In the genomic region with DNA sequence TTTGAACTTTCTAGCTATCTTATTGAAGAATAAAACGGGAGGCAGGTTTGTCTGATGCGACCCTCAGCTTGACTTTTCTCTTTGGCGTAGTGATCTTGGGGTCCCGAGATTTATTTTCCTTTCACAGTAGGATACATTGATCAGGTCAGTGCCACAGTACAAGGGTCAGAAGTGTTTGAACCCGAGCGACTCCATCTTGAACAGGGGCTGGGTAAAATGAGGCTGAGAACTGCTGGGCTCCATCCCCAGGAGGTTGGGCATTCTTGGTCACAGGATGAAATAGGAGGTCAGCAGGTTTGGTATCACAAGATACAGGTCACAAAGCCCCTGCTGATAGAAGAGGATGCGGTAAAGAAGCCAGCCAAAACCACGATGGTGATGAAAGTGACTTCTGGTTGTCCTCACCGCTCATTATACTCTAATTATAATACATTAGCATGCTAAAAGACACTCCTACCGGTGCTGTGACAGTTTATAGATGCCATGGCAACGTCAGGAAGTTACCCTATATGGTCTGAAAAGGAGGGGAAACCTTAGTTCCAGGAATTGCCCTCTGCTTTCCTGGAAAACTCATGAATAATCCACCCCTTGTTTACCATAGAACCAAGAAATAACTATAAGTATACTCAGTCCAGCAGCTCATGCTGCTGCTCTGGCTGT, we compare ENCODE assay signal across 19 cellular contexts. TPM values are rescaled to one million over a fixed set of nuclear protein-coding genes. Genes with fewer than 3 reads are reported as not detected.
DNase-seq lines count a peak whose midpoint lies in the region; ATAC-seq and TF ChIP-seq lines count a peak whose summit lies in the region.
"Had no signal": no experiment of that assay in that cellular context is flagged by ENCODE, and none has a peak within 500 bp of the region (broad histone marks: within the 10 kb centered on the region; RNA-seq: fewer than 3 reads in every experiment).

No MANE protein-coding gene starts in this region.

- H3K4me3 ChIP-seq in DND-41 (ENCODE audit: low read depth in 1 of 2, low read length in 2 of 2): no peak overlapping the region
- H3K4me3 ChIP-seq: gastrocnemius medialis, lower lobe of right lung, right atrium auricular region, upper lobe of left lung had no signal

- no peak overlapping the region for H3K4me2 ChIP-seq in DND-41 (ENCODE audit: insufficient read depth, low read length)
- H3K4me2 ChIP-seq: KMS-11 had no signal

- ATAC-seq in activated CD8-positive, alpha-beta memory T cell treated with anti-CD3 and anti-CD28 coated beads, Interleukin-2, amount 10 ng/mL, durations not matched to agents 7 days and 5 days: no peak
- ATAC-seq in DND-41 (ENCODE audit: insufficient read depth, low read depth) (no peak), left cardiac atrium (no peak)
- no peak for ATAC-seq in activated CD8-positive, alpha-beta T cell treated with anti-CD3 and anti-CD28 coated beads, Interleukin-2, amount 10 ng/mL, durations not matched to agents 7 days and 5 days
- no peak for ATAC-seq in naive thymus-derived CD8-positive, alpha-beta T cell
- ATAC-seq: gastrocnemius medialis, lower lobe of right lung had no signal

- peaks cover 43% of the 10 kb centered on the region for H3K4me1 Mint-ChIP-seq in activated CD8-positive, alpha-beta memory T cell treated with anti-CD3 and anti-CD28 coated beads, Interleukin-2, amount 10 ng/mL, durations not matched to agents 7 days and 5 days
- peaks cover 46% of the 10 kb centered on the region for H3K4me1 Mint-ChIP-seq in activated CD8-positive, alpha-beta T cell treated with anti-CD3 and anti-CD28 coated beads, Interleukin-2, amount 10 ng/mL, durations not matched to agents 7 days and 5 days (ENCODE audit: low read depth)
- H3K4me1 Mint-ChIP-seq in naive thymus-derived CD8-positive, alpha-beta T cell: peaks cover 18 to 53% (median 46%) of the 10 kb centered on the region in 4 donors

- H3K79me2 ChIP-seq in DND-41 (ENCODE audit: insufficient read depth, low read length): peaks cover 36% of the 10 kb centered on the region

- peaks cover 10% of the 10 kb centered on the region for H3K36me3 ChIP-seq in DND-41 (ENCODE audit: insufficient read depth, low read length)
- H3K36me3 ChIP-seq: gastrocnemius medialis, right atrium auricular region had no signal

- no peaks in the 10 kb centered on the region for H3K9me3 ChIP-seq in DND-41 (ENCODE audit: insufficient read depth, low read length, severe bottlenecking)
- H3K9me3 ChIP-seq: gastrocnemius medialis, lower lobe of right lung, right atrium auricular region, upper lobe of left lung had no signal

- no peak for TF ChIP-seq CTCF in DND-41 (IDR thresholded peaks at IDR 0.05; ENCODE audit: borderline replicate concordance, extremely low read depth, low read length, poor library complexity, severe bottlenecking)

- no peak overlapping the region for H3K27ac ChIP-seq in DND-41 (ENCODE audit: low read length)
- H3K27ac ChIP-seq: gastrocnemius medialis, KMS-11, lower lobe of right lung, right atrium auricular region, upper lobe of left lung had no signal

- no peak overlapping the region for H2AFZ ChIP-seq in DND-41 (ENCODE audit: low read depth, low read length)

- intact Hi-C loops in left cardiac atrium (cut with DNase I): loop anchor here in 1 of 2 donors (5.0 kb wide), 1 partner anchor 32 kb away; no protein-coding TSS in a partner anchor

- no peaks in the 10 kb centered on the region for H3K27me3 ChIP-seq in DND-41 (ENCODE audit: insufficient read depth, low read length, poor library complexity)
- H3K27me3 ChIP-seq: gastrocnemius medialis, right atrium auricular region, upper lobe of left lung had no signal

- peak; percentile 66 for DNase-seq in activated CD8-positive, alpha-beta memory T cell treated with anti-CD3 and anti-CD28 coated beads, Interleukin-2, amount 10 ng/mL, durations not matched to agents 7 days and 5 days
- DNase-seq in activated CD8-positive, alpha-beta memory T cell treated with anti-CD3 and anti-CD28 coated beads for 24 hours: no peak
- DNase-seq in DND-41: peak; percentile 29
- DNase-seq in activated CD8-positive, alpha-beta T cell treated with anti-CD3 and anti-CD28 coated beads, Interleukin-2, amount 10 ng/mL, durations not matched to agents 7 days and 5 days: peak; percentile 61
- DNase-seq in naive thymus-derived CD8-positive, alpha-beta T cell: peak in 1 of 10 donors; percentile 23
- DNase-seq in SIG-M5 treated with dmso at 0.1 percent for 504 hours (lab: John Stamatoyannopoulos, UW; ENCODE audit: unreplicated experiment): no peak
- DNase-seq in left cardiac atrium: no peak
- no peak for DNase-seq in NCI-H82 treated with DMSO at 0.1 percent for 48 hours (lab: John Stamatoyannopoulos, UW; ENCODE audit: unreplicated experiment)
- DNase-seq: activated B cell treated with CpG ODN at 0.5 μM for 24 hours; Calu3; gastrocnemius medialis; GF-D8; lower lobe of right lung; NCI-H1694; stimulated activated CD4-positive, alpha-beta T cell treated with anti-CD3 and anti-CD28 coated beads, Interleukin-4, amount 100 ng/mL, for 1 hour; upper lobe of left lung had no signal

- H4K20me1 ChIP-seq in DND-41 (ENCODE audit: insufficient read depth, low read length): peaks cover 3% of the 10 kb centered on the region; the same call in 1 of the 2 replicates

- no peaks in the 10 kb centered on the region for H3K27me3 Mint-ChIP-seq in activated CD8-positive, alpha-beta memory T cell treated with anti-CD3 and anti-CD28 coated beads, Interleukin-2, amount 10 ng/mL, durations not matched to agents 7 days and 5 days
- H3K27me3 Mint-ChIP-seq in activated CD8-positive, alpha-beta T cell treated with anti-CD3 and anti-CD28 coated beads, Interleukin-2, amount 10 ng/mL, durations not matched to agents 7 days and 5 days (ENCODE audit: low read depth): no peaks in the 10 kb centered on the region
- no peaks in the 10 kb centered on the region for H3K27me3 Mint-ChIP-seq in naive thymus-derived CD8-positive, alpha-beta T cell
- H3K27me3 Mint-ChIP-seq: activated B cell treated with CpG ODN at 0.5 μM for 24 hours had no signal

- H3K9ac ChIP-seq in DND-41 (ENCODE audit: low read depth, low read length): no peak overlapping the region
- H3K9ac ChIP-seq: KMS-11 had no signal

- POLR2A ChIA-PET in activated CD8-positive, alpha-beta T cell treated with anti-CD3 and anti-CD28 coated beads, Interleukin-2, amount 10 ng/mL, durations not matched to agents 7 days and 5 days (lab: Charles Lee): no interaction called here
- POLR2A ChIA-PET in naive thymus-derived CD8-positive, alpha-beta T cell (lab: Charles Lee): interaction anchor here (1.2 kb wide), 2 partner anchors 52 to 148 kb away, joined by 3 to 7 read pairs; no protein-coding TSS in a partner anchor

- H3K9me3 Mint-ChIP-seq in activated CD8-positive, alpha-beta memory T cell treated with anti-CD3 and anti-CD28 coated beads, Interleukin-2, amount 10 ng/mL, durations not matched to agents 7 days and 5 days (ENCODE audit: low read depth): no peaks in the 10 kb centered on the region
- no peaks in the 10 kb centered on the region for H3K9me3 Mint-ChIP-seq in activated CD8-positive, alpha-beta T cell treated with anti-CD3 and anti-CD28 coated beads, Interleukin-2, amount 10 ng/mL, durations not matched to agents 7 days and 5 days (ENCODE audit: insufficient read depth)
- no peaks in the 10 kb centered on the region for H3K9me3 Mint-ChIP-seq in naive thymus-derived CD8-positive, alpha-beta T cell
- H3K9me3 Mint-ChIP-seq: activated B cell treated with CpG ODN at 0.5 μM for 24 hours had no signal

- CTCF ChIA-PET in activated CD8-positive, alpha-beta memory T cell treated with anti-CD3 and anti-CD28 coated beads, Interleukin-2, amount 10 ng/mL, durations not matched to agents 7 days and 5 days (lab: Charles Lee): interaction anchor here (1.5 to 1.7 kb wide), 2 partner anchors 25 to 147 kb away, joined by 3 read pairs; no protein-coding TSS in a partner anchor
- CTCF ChIA-PET in activated CD8-positive, alpha-beta T cell treated with anti-CD3 and anti-CD28 coated beads, Interleukin-2, amount 10 ng/mL, durations not matched to agents 7 days and 5 days (lab: Charles Lee): interaction anchor here (0.8 kb wide), 1 partner anchor 284 kb away, joined by 3 read pairs; no protein-coding TSS in a partner anchor

- H3K36me3 Mint-ChIP-seq in activated CD8-positive, alpha-beta memory T cell treated with anti-CD3 and anti-CD28 coated beads, Interleukin-2, amount 10 ng/mL, durations not matched to agents 7 days and 5 days: peaks cover 24% of the 10 kb centered on the region
- peaks cover 34% of the 10 kb centered on the region for H3K36me3 Mint-ChIP-seq in activated CD8-positive, alpha-beta T cell treated with anti-CD3 and anti-CD28 coated beads, Interleukin-2, amount 10 ng/mL, durations not matched to agents 7 days and 5 days (ENCODE audit: low read depth)
- peaks cover 0 to 49% (median 16%) of the 10 kb centered on the region in 3 donors for H3K36me3 Mint-ChIP-seq in naive thymus-derived CD8-positive, alpha-beta T cell

- H3K4me1 ChIP-seq in DND-41 (ENCODE audit: insufficient read depth, low read length): peaks cover 35% of the 10 kb centered on the region

- H3K4me3 Mint-ChIP-seq in activated CD8-positive, alpha-beta memory T cell treated with anti-CD3 and anti-CD28 coated beads, Interleukin-2, amount 10 ng/mL, durations not matched to agents 7 days and 5 days: no peak overlapping the region
- H3K4me3 Mint-ChIP-seq in activated CD8-positive, alpha-beta T cell treated with anti-CD3 and anti-CD28 coated beads, Interleukin-2, amount 10 ng/mL, durations not matched to agents 7 days and 5 days: peak overlapping the region; percentile 42
- H3K4me3 Mint-ChIP-seq in naive thymus-derived CD8-positive, alpha-beta T cell: peak overlapping the region in 3 of 10 donors; percentile 14 to 67 (median 43)
- H3K4me3 Mint-ChIP-seq: activated B cell treated with CpG ODN at 0.5 μM for 24 hours had no signal

- peak overlapping the region; percentile 81 for H3K27ac Mint-ChIP-seq in activated CD8-positive, alpha-beta memory T cell treated with anti-CD3 and anti-CD28 coated beads, Interleukin-2, amount 10 ng/mL, durations not matched to agents 7 days and 5 days
- H3K27ac Mint-ChIP-seq in activated CD8-positive, alpha-beta T cell treated with anti-CD3 and anti-CD28 coated beads, Interleukin-2, amount 10 ng/mL, durations not matched to agents 7 days and 5 days: peak overlapping the region; percentile 77
- peak overlapping the region in 6 of 10 donors; percentile 26 to 83 (median 70) for H3K27ac Mint-ChIP-seq in naive thymus-derived CD8-positive, alpha-beta T cell
- H3K27ac Mint-ChIP-seq: activated B cell treated with CpG ODN at 0.5 μM for 24 hours had no signal

RNA-seq across cellular contexts. Expression of a gene that starts 3.0 kb away (rescaled TPM):
- total RNA-seq in activated CD8-positive, alpha-beta memory T cell treated with anti-CD3 and anti-CD28 coated beads, Interleukin-2, amount 10 ng/mL, durations not matched to agents 7 days and 5 days: 10 to 100 TPM; 45.6 to 60.7 TPM
- 10 to 100 TPM; 49.3 to 55.9 TPM for total RNA-seq in activated CD8-positive, alpha-beta T cell treated with anti-CD3 and anti-CD28 coated beads, Interleukin-2, amount 10 ng/mL, durations not matched to agents 7 days and 5 days
- 100 to 1,000 TPM; 174 to 181 TPM for total RNA-seq in naive thymus-derived CD8-positive, alpha-beta T cell
- polyA plus RNA-seq in naive thymus-derived CD8-positive, alpha-beta T cell: 10 to 100 TPM; 18.5 to 40.2 (median 26.1) TPM
- total RNA-seq in left cardiac atrium: 10 to 100 TPM; 20.9 to 23.4 TPM

RNA-seq across cellular contexts. Expression of a gene that starts 26.4 kb away (rescaled TPM):
- total RNA-seq in activated CD8-positive, alpha-beta memory T cell treated with anti-CD3 and anti-CD28 coated beads, Interleukin-2, amount 10 ng/mL, durations not matched to agents 7 days and 5 days: 10 to 100 TPM; 38.3 to 43.5 TPM
- total RNA-seq in activated CD8-positive, alpha-beta T cell treated with anti-CD3 and anti-CD28 coated beads, Interleukin-2, amount 10 ng/mL, durations not matched to agents 7 days and 5 days: 10 to 100 TPM; 35.0 to 35.5 TPM
- 10 to 100 TPM; 77.1 to 86.2 TPM for total RNA-seq in naive thymus-derived CD8-positive, alpha-beta T cell
- polyA plus RNA-seq in naive thymus-derived CD8-positive, alpha-beta T cell: 10 to 100 TPM; 15.1 to 18.8 (median 15.8) TPM
- 100 to 1,000 TPM; 190 to 207 TPM for total RNA-seq in left cardiac atrium

RNA-seq across cellular contexts. Expression of a gene that starts 43.8 kb away (rescaled TPM):
- total RNA-seq in activated CD8-positive, alpha-beta memory T cell treated with anti-CD3 and anti-CD28 coated beads, Interleukin-2, amount 10 ng/mL, durations not matched to agents 7 days and 5 days: under 1 TPM in 1 of 2 experiments, not detected in 1; 0.33 TPM
- not detected for total RNA-seq in activated CD8-positive, alpha-beta T cell treated with anti-CD3 and anti-CD28 coated beads, Interleukin-2, amount 10 ng/mL, durations not matched to agents 7 days and 5 days
- not detected for total RNA-seq in naive thymus-derived CD8-positive, alpha-beta T cell
- polyA plus RNA-seq in naive thymus-derived CD8-positive, alpha-beta T cell: under 1 TPM in 1 of 3 donors, not detected in 2; 0.47 TPM
- total RNA-seq in left cardiac atrium: under 1 TPM; 0.37 to 0.38 TPM
- polyA plus RNA-seq: neural cell had no signal

Comparison
In these comparisons a context has a peak if more than half of its experiments do, and no peak if none do; other contexts are left out.
1. DNase-seq: peak in activated CD8-positive, alpha-beta memory T cell treated with anti-CD3 and anti-CD28 coated beads, Interleukin-2, amount 10 ng/mL, durations not matched to agents 7 days and 5 days (single experiment), DND-41 (single experiment) and activated CD8-positive, alpha-beta T cell treated with anti-CD3 and anti-CD28 coated beads, Interleukin-2, amount 10 ng/mL, durations not matched to agents 7 days and 5 days (single experiment); none in activated CD8-positive, alpha-beta memory T cell treated with anti-CD3 and anti-CD28 coated beads for 24 hours (single experiment), SIG-M5 treated with dmso at 0.1 percent for 504 hours (single experiment), left cardiac atrium (single experiment) and NCI-H82 treated with DMSO at 0.1 percent for 48 hours (single experiment).
2. Peak in every context shown above with its lines, with median percentiles within 50 percentile points of each other: H3K27ac Mint-ChIP-seq.